ENCODE assay signal across 1 cellular context in genomic region chr2:10072656-10073480, GRCh38.
A peak's percentile ranks its signal among the peaks of the same experiment; 100 is the strongest.
TF ChIP-seq lines count a peak whose summit lies in the region.

No MANE protein-coding gene starts in this region.

TF ChIP-seq in K562, 482 proteins besides CTCF, POLR2A, EP300 and RAD21 (continued from another document and continues in another):
- TF ChIP-seq NKRF (IDR thresholded peaks at IDR 0.05; ENCODE audit: borderline replicate concordance) = no peak
- TF ChIP-seq HDGF (IDR thresholded peaks at IDR 0.05) = 0 out of 2 replicates have a peak, but pooled peaks have one; percentile 40
- no peak for TF ChIP-seq ETS2 (tag; IDR thresholded peaks at IDR 0.05; ENCODE audit: borderline replicate concordance, poor library complexity, severe bottlenecking)
- TF ChIP-seq, protein P1, sequence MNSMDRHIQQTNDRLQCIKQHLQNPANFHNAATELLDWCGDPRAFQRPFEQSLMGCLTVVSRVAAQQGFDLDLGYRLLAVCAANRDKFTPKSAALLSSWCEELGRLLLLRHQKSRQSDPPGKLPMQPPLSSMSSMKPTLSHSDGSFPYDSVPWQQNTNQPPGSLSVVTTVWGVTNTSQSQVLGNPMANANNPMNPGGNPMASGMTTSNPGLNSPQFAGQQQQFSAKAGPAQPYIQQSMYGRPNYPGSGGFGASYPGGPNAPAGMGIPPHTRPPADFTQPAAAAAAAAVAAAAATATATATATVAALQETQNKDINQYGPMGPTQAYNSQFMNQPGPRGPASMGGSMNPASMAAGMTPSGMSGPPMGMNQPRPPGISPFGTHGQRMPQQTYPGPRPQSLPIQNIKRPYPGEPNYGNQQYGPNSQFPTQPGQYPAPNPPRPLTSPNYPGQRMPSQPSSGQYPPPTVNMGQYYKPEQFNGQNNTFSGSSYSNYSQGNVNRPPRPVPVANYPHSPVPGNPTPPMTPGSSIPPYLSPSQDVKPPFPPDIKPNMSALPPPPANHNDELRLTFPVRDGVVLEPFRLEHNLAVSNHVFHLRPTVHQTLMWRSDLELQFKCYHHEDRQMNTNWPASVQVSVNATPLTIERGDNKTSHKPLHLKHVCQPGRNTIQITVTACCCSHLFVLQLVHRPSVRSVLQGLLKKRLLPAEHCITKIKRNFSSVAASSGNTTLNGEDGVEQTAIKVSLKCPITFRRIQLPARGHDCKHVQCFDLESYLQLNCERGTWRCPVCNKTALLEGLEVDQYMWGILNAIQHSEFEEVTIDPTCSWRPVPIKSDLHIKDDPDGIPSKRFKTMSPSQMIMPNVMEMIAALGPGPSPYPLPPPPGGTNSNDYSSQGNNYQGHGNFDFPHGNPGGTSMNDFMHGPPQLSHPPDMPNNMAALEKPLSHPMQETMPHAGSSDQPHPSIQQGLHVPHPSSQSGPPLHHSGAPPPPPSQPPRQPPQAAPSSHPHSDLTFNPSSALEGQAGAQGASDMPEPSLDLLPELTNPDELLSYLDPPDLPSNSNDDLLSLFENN (IDR thresholded peaks at IDR 0.05; ENCODE audit: low read depth in 2 of 2, low read length in 2 of 2) = no peak
- TF ChIP-seq DIDO1 (tag; IDR thresholded peaks at IDR 0.05; ENCODE audit: low read depth) = no peak
- TF ChIP-seq BACH1 (tag; IDR thresholded peaks at IDR 0.05) = no peak
- no peak for TF ChIP-seq ZNF274 (IDR thresholded peaks at IDR 0.05; ENCODE audit: borderline replicate concordance, low read depth, low read length)
- TF ChIP-seq KLF16 (IDR thresholded peaks at IDR 0.05) = 0 out of 2 replicates have a peak, but pooled peaks have one; percentile 15
- no peak for TF ChIP-seq KDM5B (IDR thresholded peaks at IDR 0.05; ENCODE audit: insufficient replicate concordance, low read depth, low read length)
- TF ChIP-seq SIX5 (IDR thresholded peaks at IDR 0.05; ENCODE audit: borderline replicate concordance in 1 of 2, insufficient read depth in 1 of 2, low read depth in 1 of 2, low read length in 2 of 2) = no peak
- TF ChIP-seq KLF10 (CRISPR knock-in tag; IDR thresholded peaks at IDR 0.05) = no peak
- TF ChIP-seq NFRKB (IDR thresholded peaks at IDR 0.05; ENCODE audit: low read depth) = no peak
- TF ChIP-seq CREB1 (IDR thresholded peaks at IDR 0.05) = no peak
- no peak for TF ChIP-seq CREB1 (CRISPR knock-in tag; IDR thresholded peaks at IDR 0.05)
- no peak for TF ChIP-seq NONO (IDR thresholded peaks at IDR 0.05; ENCODE audit: low read depth in 2 of 2, low read length in 1 of 2)
- TF ChIP-seq ZNF431 (CRISPR knock-in tag; IDR thresholded peaks at IDR 0.05) = no peak
- TF ChIP-seq SAFB (IDR thresholded peaks at IDR 0.05; ENCODE audit: borderline replicate concordance, low read depth, low read length) = no peak
- TF ChIP-seq NR0B1 (IDR thresholded peaks at IDR 0.05; ENCODE audit: partially characterized antibody) = no peak
- TF ChIP-seq TEAD1 (CRISPR knock-in tag; IDR thresholded peaks at IDR 0.05) = no peak
- TF ChIP-seq ZNF324 (CRISPR knock-in tag; IDR thresholded peaks at IDR 0.05) = no peak
- TF ChIP-seq MCM2 (IDR thresholded peaks at IDR 0.05; ENCODE audit: low read depth) = no peak
- TF ChIP-seq FUS (optimal IDR thresholded peaks at IDR 0.05; ENCODE audit: low read depth, low read length) = no peak
- TF ChIP-seq RFX7 (CRISPR knock-in tag; IDR thresholded peaks at IDR 0.05) = no peak
- TF ChIP-seq ZC3H11A (IDR thresholded peaks at IDR 0.05; ENCODE audit: low read depth, low read length) = no peak
- TF ChIP-seq, protein P2, sequence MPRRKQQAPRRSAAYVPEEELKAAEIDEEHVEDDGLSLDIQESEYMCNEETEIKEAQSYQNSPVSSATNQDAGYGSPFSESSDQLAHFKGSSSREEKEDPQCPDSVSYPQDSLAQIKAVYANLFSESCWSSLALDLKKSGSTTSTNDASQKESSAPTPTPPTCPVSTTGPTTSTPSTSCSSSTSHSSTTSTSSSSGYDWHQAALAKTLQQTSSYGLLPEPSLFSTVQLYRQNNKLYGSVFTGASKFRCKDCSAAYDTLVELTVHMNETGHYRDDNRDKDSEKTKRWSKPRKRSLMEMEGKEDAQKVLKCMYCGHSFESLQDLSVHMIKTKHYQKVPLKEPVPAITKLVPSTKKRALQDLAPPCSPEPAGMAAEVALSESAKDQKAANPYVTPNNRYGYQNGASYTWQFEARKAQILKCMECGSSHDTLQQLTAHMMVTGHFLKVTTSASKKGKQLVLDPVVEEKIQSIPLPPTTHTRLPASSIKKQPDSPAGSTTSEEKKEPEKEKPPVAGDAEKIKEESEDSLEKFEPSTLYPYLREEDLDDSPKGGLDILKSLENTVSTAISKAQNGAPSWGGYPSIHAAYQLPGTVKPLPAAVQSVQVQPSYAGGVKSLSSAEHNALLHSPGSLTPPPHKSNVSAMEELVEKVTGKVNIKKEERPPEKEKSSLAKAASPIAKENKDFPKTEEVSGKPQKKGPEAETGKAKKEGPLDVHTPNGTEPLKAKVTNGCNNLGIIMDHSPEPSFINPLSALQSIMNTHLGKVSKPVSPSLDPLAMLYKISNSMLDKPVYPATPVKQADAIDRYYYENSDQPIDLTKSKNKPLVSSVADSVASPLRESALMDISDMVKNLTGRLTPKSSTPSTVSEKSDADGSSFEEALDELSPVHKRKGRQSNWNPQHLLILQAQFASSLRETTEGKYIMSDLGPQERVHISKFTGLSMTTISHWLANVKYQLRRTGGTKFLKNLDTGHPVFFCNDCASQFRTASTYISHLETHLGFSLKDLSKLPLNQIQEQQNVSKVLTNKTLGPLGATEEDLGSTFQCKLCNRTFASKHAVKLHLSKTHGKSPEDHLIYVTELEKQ (CRISPR knock-in tag; IDR thresholded peaks at IDR 0.05) = no peak
- no peak for TF ChIP-seq NFE2L1 (tag; IDR thresholded peaks at IDR 0.05; ENCODE audit: borderline replicate concordance, low read depth)
- no peak for TF ChIP-seq PRPF4 (IDR thresholded peaks at IDR 0.05; ENCODE audit: insufficient read depth, low read depth, low read length, poor library complexity, severe bottlenecking)
- no peak for TF ChIP-seq SMARCA4 (IDR thresholded peaks at IDR 0.05)
- 0 out of 4 replicates have a peak, but pooled peaks of 1 of the 2 experiments have one; percentile 20 for TF ChIP-seq MAZ (CRISPR knock-in tag; conservative IDR thresholded peaks at IDR 0.05 in 1 of 2, IDR thresholded peaks at IDR 0.05 in 1 of 2)
- no peak for TF ChIP-seq SMAD4 (CRISPR knock-in tag; conservative IDR thresholded peaks at IDR 0.05)
- TF ChIP-seq BMI1 (IDR thresholded peaks at IDR 0.05; ENCODE audit: low read length) = no peak
- no peak for TF ChIP-seq ZBTB43 (CRISPR knock-in tag; IDR thresholded peaks at IDR 0.05)
- no peak for TF ChIP-seq SUPT5H (IDR thresholded peaks at IDR 0.05)
- TF ChIP-seq RBM17 (IDR thresholded peaks at IDR 0.05; ENCODE audit: borderline replicate concordance, low read depth, low read length) = no peak
- peak; percentile 94 for TF ChIP-seq SMC3 (conservative IDR thresholded peaks at IDR 0.05; ENCODE audit: insufficient read depth, low read depth, low read length)
- no peak for TF ChIP-seq HNRNPK (IDR thresholded peaks at IDR 0.05; ENCODE audit: low read depth, low read length, poor library complexity, severe bottlenecking)
- TF ChIP-seq ZNF384 (IDR thresholded peaks at IDR 0.05; ENCODE audit: low read depth, low read length) = 0 out of 2 replicates have a peak, but pooled peaks have one; percentile 20
- TF ChIP-seq ZNF830 (CRISPR knock-in tag; IDR thresholded peaks at IDR 0.05) = no peak
- no peak for TF ChIP-seq ZNF551 (CRISPR knock-in tag; IDR thresholded peaks at IDR 0.05)
- TF ChIP-seq JUNB (CRISPR knock-in tag; conservative IDR thresholded peaks at IDR 0.05) = no peak
- TF ChIP-seq CBX5 (IDR thresholded peaks at IDR 0.05; ENCODE audit: borderline replicate concordance, low read depth) = no peak
- no peak for TF ChIP-seq ATF2 (CRISPR knock-in tag; IDR thresholded peaks at IDR 0.05)
- TF ChIP-seq POLR3A (IDR thresholded peaks at IDR 0.05; ENCODE audit: borderline replicate concordance, extremely low read depth, insufficient read depth, insufficient read length) = no peak
- 0 out of 4 replicates have a peak, but pooled peaks of 1 of the 2 experiments have one; percentile 46 for TF ChIP-seq UBTF (IDR thresholded peaks at IDR 0.05; ENCODE audit: borderline replicate concordance in 1 of 2, low read depth in 2 of 2, low read length in 2 of 2)
- TF ChIP-seq BHLHE40 (IDR thresholded peaks at IDR 0.05; ENCODE audit: low read length) = no peak
- no peak for TF ChIP-seq ZNF511 (CRISPR knock-in tag; IDR thresholded peaks at IDR 0.05)
- no peak for TF ChIP-seq ZNF707 (CRISPR knock-in tag; conservative IDR thresholded peaks at IDR 0.05)
- no peak for TF ChIP-seq ELF4 (CRISPR knock-in tag; IDR thresholded peaks at IDR 0.05)
- TF ChIP-seq ARNT (IDR thresholded peaks at IDR 0.05) = no peak
- TF ChIP-seq ZNF778 (CRISPR knock-in tag; IDR thresholded peaks at IDR 0.05) = no peak
- TF ChIP-seq, protein P3, sequence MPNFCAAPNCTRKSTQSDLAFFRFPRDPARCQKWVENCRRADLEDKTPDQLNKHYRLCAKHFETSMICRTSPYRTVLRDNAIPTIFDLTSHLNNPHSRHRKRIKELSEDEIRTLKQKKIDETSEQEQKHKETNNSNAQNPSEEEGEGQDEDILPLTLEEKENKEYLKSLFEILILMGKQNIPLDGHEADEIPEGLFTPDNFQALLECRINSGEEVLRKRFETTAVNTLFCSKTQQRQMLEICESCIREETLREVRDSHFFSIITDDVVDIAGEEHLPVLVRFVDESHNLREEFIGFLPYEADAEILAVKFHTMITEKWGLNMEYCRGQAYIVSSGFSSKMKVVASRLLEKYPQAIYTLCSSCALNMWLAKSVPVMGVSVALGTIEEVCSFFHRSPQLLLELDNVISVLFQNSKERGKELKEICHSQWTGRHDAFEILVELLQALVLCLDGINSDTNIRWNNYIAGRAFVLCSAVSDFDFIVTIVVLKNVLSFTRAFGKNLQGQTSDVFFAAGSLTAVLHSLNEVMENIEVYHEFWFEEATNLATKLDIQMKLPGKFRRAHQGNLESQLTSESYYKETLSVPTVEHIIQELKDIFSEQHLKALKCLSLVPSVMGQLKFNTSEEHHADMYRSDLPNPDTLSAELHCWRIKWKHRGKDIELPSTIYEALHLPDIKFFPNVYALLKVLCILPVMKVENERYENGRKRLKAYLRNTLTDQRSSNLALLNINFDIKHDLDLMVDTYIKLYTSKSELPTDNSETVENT (CRISPR knock-in tag; IDR thresholded peaks at IDR 0.05) = no peak
